In genomic region chr4:8394806-8395205, GRCh38 we compare ENCODE assay signal across 15 cellular contexts. TPM values are rescaled to one million over a fixed set of nuclear protein-coding genes. Genes with fewer than 3 reads are reported as not detected.
A peak's percentile ranks its signal among the peaks of the same experiment; 100 is the strongest.
DNase-seq lines count a peak whose midpoint lies in the region; ATAC-seq and TF ChIP-seq lines count a peak whose summit lies in the region.
"Had no signal": no experiment of that assay in that cellular context is flagged by ENCODE, and none has a peak within 500 bp of the region (broad histone marks: within the 10 kb centered on the region; RNA-seq: fewer than 3 reads in every experiment).

No MANE protein-coding gene starts in this region.

- H3K27ac Mint-ChIP-seq in neural progenitor cell: peak overlapping the region; percentile 93
- H3K27ac Mint-ChIP-seq: activated CD4-positive, alpha-beta T cell treated with anti-CD3 and anti-CD28 coated beads, Interleukin-2, amount 10 ng/mL, durations not matched to agents 7 days and 5 days; activated T-cell treated with anti-CD3 and anti-CD28 coated beads, Interleukin-2, amount 50 U/mL, for 72 hours; T-helper 1 cell treated with Interleukin-12 subunit alpha and Interleukin-12 subunit beta and Interleukin-4 antibody, amounts not matched to agents 30 μg/mL and 1 μg/mL, for 36 hours had no signal

- TF ChIP-seq CTCF in adrenal gland (IDR thresholded peaks at IDR 0.05) (no peak), gastroesophageal sphincter (IDR thresholded peaks at IDR 0.05) (no peak), neural progenitor cell (IDR thresholded peaks at IDR 0.05) (no peak), tibial artery (IDR thresholded peaks at IDR 0.05) (no peak)

- TF ChIP-seq EP300 in gastroesophageal sphincter (IDR thresholded peaks at IDR 0.05): no peak

- DNase-seq in adrenal gland: peak in 2 of 7 donors; percentile 11 to 30
- no peak for DNase-seq in neural progenitor cell (ENCODE audit: low spot score)
- DNase-seq in tibial artery: no peak
- no peak for DNase-seq in activated naive CD4-positive, alpha-beta T cell treated with anti-CD3 and anti-CD28 coated beads, Interleukin-2, amount 50 U/mL, for 16 hours
- DNase-seq: activated CD4-positive, alpha-beta T cell treated with anti-CD3 and anti-CD28 coated beads, Interleukin-2, amount 10 ng/mL, durations not matched to agents 7 days and 5 days; activated T-cell treated with anti-CD3 and anti-CD28 coated beads, Interleukin-2, amount 50 U/mL, for 72 hours; effector memory CD4-positive, alpha-beta T cell; PC-9 had no signal

- H3K9me3 Mint-ChIP-seq in neural progenitor cell: no peaks in the 10 kb centered on the region
- H3K9me3 Mint-ChIP-seq: activated CD4-positive, alpha-beta T cell treated with anti-CD3 and anti-CD28 coated beads, Interleukin-2, amount 10 ng/mL, durations not matched to agents 7 days and 5 days; activated T-cell treated with anti-CD3 and anti-CD28 coated beads, Interleukin-2, amount 50 U/mL, for 72 hours; T-helper 1 cell treated with Interleukin-12 subunit alpha and Interleukin-12 subunit beta and Interleukin-4 antibody, amounts not matched to agents 30 μg/mL and 1 μg/mL, for 36 hours had no signal

- intact Hi-C loops in adrenal gland (cut with DNase I) (no loop called here), tibial artery (cut with DNase I; ENCODE audit: low total_unique reads) (no loop called here)

- peaks cover 10% of the 10 kb centered on the region for H3F3A ChIP-seq in neural progenitor cell (ENCODE audit: low read depth)

- H3K4me3 ChIP-seq in adrenal gland (no peak overlapping the region), gastroesophageal sphincter (no peak overlapping the region), neural progenitor cell (no peak overlapping the region), tibial artery (no peak overlapping the region)
- H3K4me3 ChIP-seq: GM12878, PC-9 had no signal

- H3K27me3 ChIP-seq in adrenal gland: no peaks in the 10 kb centered on the region
- H3K27me3 ChIP-seq in gastroesophageal sphincter: no peaks in the 10 kb centered on the region
- no peaks in the 10 kb centered on the region for H3K27me3 ChIP-seq in neural progenitor cell
- H3K27me3 ChIP-seq in tibial artery: no peaks in the 10 kb centered on the region
- H3K27me3 ChIP-seq: neutrophil had no signal

- H3K79me2 ChIP-seq in neural progenitor cell (ENCODE audit: low read depth): no peaks in the 10 kb centered on the region

- ATAC-seq in gastroesophageal sphincter: no peak
- ATAC-seq in GM21367 (IDR thresholded peaks at IDR 0.05; ENCODE audit: unreplicated experiment): no peak
- ATAC-seq in GM18502 (IDR thresholded peaks at IDR 0.05; ENCODE audit: poor library complexity, unreplicated experiment): no peak
- ATAC-seq: activated T-cell treated with anti-CD3 and anti-CD28 coated beads, Interleukin-2, amount 50 U/mL, for 72 hours; GM12878; left colon had no signal

- peak overlapping the region; percentile 58 for H3K4me3 Mint-ChIP-seq in neural progenitor cell
- H3K4me3 Mint-ChIP-seq: activated CD4-positive, alpha-beta T cell treated with anti-CD3 and anti-CD28 coated beads, Interleukin-2, amount 10 ng/mL, durations not matched to agents 7 days and 5 days; activated T-cell treated with anti-CD3 and anti-CD28 coated beads, Interleukin-2, amount 50 U/mL, for 72 hours; T-helper 1 cell treated with Interleukin-12 subunit alpha and Interleukin-12 subunit beta and Interleukin-4 antibody, amounts not matched to agents 30 μg/mL and 1 μg/mL, for 36 hours had no signal

- TF ChIP-seq POLR2A in adrenal gland (IDR thresholded peaks at IDR 0.05) (no peak), gastroesophageal sphincter (IDR thresholded peaks at IDR 0.05) (no peak)

- 58 to 85% (median 79%) methylated on average over 7 to 12 of the region's 12 CpGs for WGBS in adrenal gland, 4 donors
- WGBS in gastroesophageal sphincter (ENCODE audit: low coverage in 1 of 2), 2 donors: 56 to 71% methylated on average over 2 to 7 of the region's 12 CpGs

- peak overlapping the region in 3 of 5 donors; percentile 74 to 86 (median 77) for H3K27ac ChIP-seq in adrenal gland
- peak overlapping the region; percentile 77 to 86 (median 84) for H3K27ac ChIP-seq in gastroesophageal sphincter
- no peak overlapping the region for H3K27ac ChIP-seq in neural progenitor cell
- peak overlapping the region; percentile 7 to 45 for H3K27ac ChIP-seq in tibial artery
- H3K27ac ChIP-seq: PC-9 had no signal

- peaks cover 0 to 11% of the 10 kb centered on the region in 2 donors for H3K36me3 ChIP-seq in adrenal gland (replicated peaks in 1 of 2)
- H3K36me3 ChIP-seq in gastroesophageal sphincter: peaks cover 0 to 58% of the 10 kb centered on the region in 2 donors
- H3K36me3 ChIP-seq in neural progenitor cell: no peaks in the 10 kb centered on the region
- peaks cover 27 to 94% (median 74%) of the 10 kb centered on the region in 3 donors for H3K36me3 ChIP-seq in tibial artery

- H3K9ac ChIP-seq in neural progenitor cell: no peak overlapping the region

- no peaks in the 10 kb centered on the region for H3K9me3 ChIP-seq in adrenal gland (replicated peaks in 1 of 3)
- H3K9me3 ChIP-seq in gastroesophageal sphincter: no peaks in the 10 kb centered on the region
- H3K9me3 ChIP-seq in neural progenitor cell (ENCODE audit: low read depth): no peaks in the 10 kb centered on the region
- H3K9me3 ChIP-seq in tibial artery: no peaks in the 10 kb centered on the region
- H3K9me3 ChIP-seq: neutrophil had no signal

- no peaks in the 10 kb centered on the region for H4K20me1 ChIP-seq in neural progenitor cell (ENCODE audit: low read depth)

- peaks cover 8% of the 10 kb centered on the region for H3K36me3 Mint-ChIP-seq in neural progenitor cell

- H3K4me2 ChIP-seq in neural progenitor cell: peak overlapping the region; percentile 67
- H3K4me2 ChIP-seq: PC-9 had no signal

- H2AFZ ChIP-seq in neural progenitor cell (replicated peaks): no peak overlapping the region
- H2AFZ ChIP-seq: PC-9 had no signal

- H3K4me1 Mint-ChIP-seq in neural progenitor cell: peaks cover 52% of the 10 kb centered on the region

- H3K4me1 ChIP-seq in adrenal gland (replicated peaks in 1 of 2): peaks cover 16 to 33% of the 10 kb centered on the region in 2 donors
- peaks cover 0 to 56% (median 35%) of the 10 kb centered on the region in 3 donors for H3K4me1 ChIP-seq in gastroesophageal sphincter
- peaks cover 19% of the 10 kb centered on the region for H3K4me1 ChIP-seq in neural progenitor cell
- peaks cover 0 to 23% (median 0%) of the 10 kb centered on the region in 4 donors for H3K4me1 ChIP-seq in tibial artery

- H3K27me3 Mint-ChIP-seq in neural progenitor cell (ENCODE audit: insufficient read depth, low read depth): peaks cover 11% of the 10 kb centered on the region
- H3K27me3 Mint-ChIP-seq: activated CD4-positive, alpha-beta T cell treated with anti-CD3 and anti-CD28 coated beads, Interleukin-2, amount 10 ng/mL, durations not matched to agents 7 days and 5 days had no signal

RNA-seq across cellular contexts. Expression of gene ACOX3, which starts 45.7 kb away (rescaled TPM):
- total RNA-seq in adrenal gland (10 to 100 TPM; 24.3 to 44.2 (median 26.3) TPM), gastroesophageal sphincter (10 to 100 TPM; 21.5 to 79.5 (median 37.1) TPM), neural progenitor cell (ENCODE audit: low replicate concordance) (14.0 and 20.1 TPM in 2 replicates)
- polyA plus RNA-seq in adrenal gland: 10 to 100 TPM; 10.4 to 29.4 (median 27.3) TPM

RNA-seq across cellular contexts. Expression of gene TRMT44, which starts 45.8 kb away (rescaled TPM):
- total RNA-seq in adrenal gland (10 to 100 TPM; 10.5 to 26.2 (median 14.9) TPM), gastroesophageal sphincter (10 to 100 TPM; 12.0 to 27.9 (median 20.9) TPM), neural progenitor cell (ENCODE audit: low replicate concordance) (19.9 and 24.2 TPM in 2 replicates)
- polyA plus RNA-seq in adrenal gland: 10 to 100 TPM in 1 of 3 donors, 1 to 10 TPM in 2; 6.0 to 12.9 (median 9.9) TPM
